ENCODE assay signal across 2 cellular contexts in the genomic region with DNA sequence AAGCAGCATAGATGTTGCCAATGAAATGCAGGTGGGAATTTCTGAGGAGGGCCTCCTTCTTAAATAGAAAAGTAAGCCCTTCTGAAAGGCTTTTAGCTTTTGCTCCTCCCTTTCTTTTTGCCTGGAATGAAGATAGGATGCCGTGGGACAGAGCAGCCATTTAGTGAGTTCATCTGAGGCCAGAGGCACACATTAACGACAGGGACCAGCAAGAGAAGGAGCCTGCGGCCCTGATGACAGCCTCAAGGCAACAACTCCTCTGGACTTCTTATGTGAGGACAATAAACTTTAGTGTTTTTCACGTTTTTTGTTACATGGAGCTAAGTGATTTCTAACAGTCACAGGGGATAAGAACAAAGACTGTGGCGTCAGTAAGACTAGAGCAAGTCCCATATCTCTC.
TF ChIP-seq lines count a peak whose summit lies in the region.

No MANE protein-coding gene starts in this region.

TF ChIP-seq in H1, 55 proteins besides CTCF, POLR2A, EP300 and RAD21:
- TF ChIP-seq YY1 (IDR thresholded peaks at IDR 0.05; ENCODE audit: low read depth, low read length) (no peak), SRF (IDR thresholded peaks at IDR 0.05; ENCODE audit: low read depth, low read length) (no peak), SAP30 (IDR thresholded peaks at IDR 0.05; ENCODE audit: insufficient read depth, insufficient replicate concordance, low read length) (no peak), JUN (IDR thresholded peaks at IDR 0.05; ENCODE audit: low read depth, low read length) (no peak), BCL11A (IDR thresholded peaks at IDR 0.05; ENCODE audit: low read depth in 2 of 2, low read length in 2 of 2) (no peak), POLR2AphosphoS5 (IDR thresholded peaks at IDR 0.05; ENCODE audit: low read depth, low read length) (no peak), SIRT6 (IDR thresholded peaks at IDR 0.05; ENCODE audit: low read length) (no peak)
- TF ChIP-seq, protein P1, sequence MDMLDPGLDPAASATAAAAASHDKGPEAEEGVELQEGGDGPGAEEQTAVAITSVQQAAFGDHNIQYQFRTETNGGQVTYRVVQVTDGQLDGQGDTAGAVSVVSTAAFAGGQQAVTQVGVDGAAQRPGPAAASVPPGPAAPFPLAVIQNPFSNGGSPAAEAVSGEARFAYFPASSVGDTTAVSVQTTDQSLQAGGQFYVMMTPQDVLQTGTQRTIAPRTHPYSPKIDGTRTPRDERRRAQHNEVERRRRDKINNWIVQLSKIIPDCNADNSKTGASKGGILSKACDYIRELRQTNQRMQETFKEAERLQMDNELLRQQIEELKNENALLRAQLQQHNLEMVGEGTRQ (IDR thresholded peaks at IDR 0.05; ENCODE audit: low read length), result no peak
- TF ChIP-seq, protein P2, sequence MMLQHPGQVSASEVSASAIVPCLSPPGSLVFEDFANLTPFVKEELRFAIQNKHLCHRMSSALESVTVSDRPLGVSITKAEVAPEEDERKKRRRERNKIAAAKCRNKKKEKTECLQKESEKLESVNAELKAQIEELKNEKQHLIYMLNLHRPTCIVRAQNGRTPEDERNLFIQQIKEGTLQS (IDR thresholded peaks at IDR 0.05; ENCODE audit: insufficient read depth, low read depth, low read length), result no peak

TF ChIP-seq in GM23338, 12 proteins besides CTCF, POLR2A, EP300 and RAD21:
- TF ChIP-seq JUNB (IDR thresholded peaks at IDR 0.05; ENCODE audit: unreplicated experiment) (no peak), ZNF331 (CRISPR knock-in tag; IDR thresholded peaks at IDR 0.05; ENCODE audit: low read depth) (no peak), EZH2 (IDR thresholded peaks at IDR 0.05; ENCODE audit: low read depth, unreplicated experiment) (no peak), CREB1 (CRISPR knock-in tag; IDR thresholded peaks at IDR 0.05; ENCODE audit: low read depth) (no peak), POLR2AphosphoS5 (IDR thresholded peaks at IDR 0.05; ENCODE audit: low read depth) (no peak), EZH2phosphoT487 (IDR thresholded peaks at IDR 0.05; ENCODE audit: unreplicated experiment) (no peak), NANOG (IDR thresholded peaks at IDR 0.05; ENCODE audit: borderline replicate concordance) (no peak), ZNF114 (CRISPR knock-in tag; IDR thresholded peaks at IDR 0.05) (no peak), REST (IDR thresholded peaks at IDR 0.05; ENCODE audit: unreplicated experiment) (no peak), STAT1 (IDR thresholded peaks at IDR 0.05; ENCODE audit: unreplicated experiment) (no peak), ETS1 (IDR thresholded peaks at IDR 0.05) (no peak)
- TF ChIP-seq, protein P3, sequence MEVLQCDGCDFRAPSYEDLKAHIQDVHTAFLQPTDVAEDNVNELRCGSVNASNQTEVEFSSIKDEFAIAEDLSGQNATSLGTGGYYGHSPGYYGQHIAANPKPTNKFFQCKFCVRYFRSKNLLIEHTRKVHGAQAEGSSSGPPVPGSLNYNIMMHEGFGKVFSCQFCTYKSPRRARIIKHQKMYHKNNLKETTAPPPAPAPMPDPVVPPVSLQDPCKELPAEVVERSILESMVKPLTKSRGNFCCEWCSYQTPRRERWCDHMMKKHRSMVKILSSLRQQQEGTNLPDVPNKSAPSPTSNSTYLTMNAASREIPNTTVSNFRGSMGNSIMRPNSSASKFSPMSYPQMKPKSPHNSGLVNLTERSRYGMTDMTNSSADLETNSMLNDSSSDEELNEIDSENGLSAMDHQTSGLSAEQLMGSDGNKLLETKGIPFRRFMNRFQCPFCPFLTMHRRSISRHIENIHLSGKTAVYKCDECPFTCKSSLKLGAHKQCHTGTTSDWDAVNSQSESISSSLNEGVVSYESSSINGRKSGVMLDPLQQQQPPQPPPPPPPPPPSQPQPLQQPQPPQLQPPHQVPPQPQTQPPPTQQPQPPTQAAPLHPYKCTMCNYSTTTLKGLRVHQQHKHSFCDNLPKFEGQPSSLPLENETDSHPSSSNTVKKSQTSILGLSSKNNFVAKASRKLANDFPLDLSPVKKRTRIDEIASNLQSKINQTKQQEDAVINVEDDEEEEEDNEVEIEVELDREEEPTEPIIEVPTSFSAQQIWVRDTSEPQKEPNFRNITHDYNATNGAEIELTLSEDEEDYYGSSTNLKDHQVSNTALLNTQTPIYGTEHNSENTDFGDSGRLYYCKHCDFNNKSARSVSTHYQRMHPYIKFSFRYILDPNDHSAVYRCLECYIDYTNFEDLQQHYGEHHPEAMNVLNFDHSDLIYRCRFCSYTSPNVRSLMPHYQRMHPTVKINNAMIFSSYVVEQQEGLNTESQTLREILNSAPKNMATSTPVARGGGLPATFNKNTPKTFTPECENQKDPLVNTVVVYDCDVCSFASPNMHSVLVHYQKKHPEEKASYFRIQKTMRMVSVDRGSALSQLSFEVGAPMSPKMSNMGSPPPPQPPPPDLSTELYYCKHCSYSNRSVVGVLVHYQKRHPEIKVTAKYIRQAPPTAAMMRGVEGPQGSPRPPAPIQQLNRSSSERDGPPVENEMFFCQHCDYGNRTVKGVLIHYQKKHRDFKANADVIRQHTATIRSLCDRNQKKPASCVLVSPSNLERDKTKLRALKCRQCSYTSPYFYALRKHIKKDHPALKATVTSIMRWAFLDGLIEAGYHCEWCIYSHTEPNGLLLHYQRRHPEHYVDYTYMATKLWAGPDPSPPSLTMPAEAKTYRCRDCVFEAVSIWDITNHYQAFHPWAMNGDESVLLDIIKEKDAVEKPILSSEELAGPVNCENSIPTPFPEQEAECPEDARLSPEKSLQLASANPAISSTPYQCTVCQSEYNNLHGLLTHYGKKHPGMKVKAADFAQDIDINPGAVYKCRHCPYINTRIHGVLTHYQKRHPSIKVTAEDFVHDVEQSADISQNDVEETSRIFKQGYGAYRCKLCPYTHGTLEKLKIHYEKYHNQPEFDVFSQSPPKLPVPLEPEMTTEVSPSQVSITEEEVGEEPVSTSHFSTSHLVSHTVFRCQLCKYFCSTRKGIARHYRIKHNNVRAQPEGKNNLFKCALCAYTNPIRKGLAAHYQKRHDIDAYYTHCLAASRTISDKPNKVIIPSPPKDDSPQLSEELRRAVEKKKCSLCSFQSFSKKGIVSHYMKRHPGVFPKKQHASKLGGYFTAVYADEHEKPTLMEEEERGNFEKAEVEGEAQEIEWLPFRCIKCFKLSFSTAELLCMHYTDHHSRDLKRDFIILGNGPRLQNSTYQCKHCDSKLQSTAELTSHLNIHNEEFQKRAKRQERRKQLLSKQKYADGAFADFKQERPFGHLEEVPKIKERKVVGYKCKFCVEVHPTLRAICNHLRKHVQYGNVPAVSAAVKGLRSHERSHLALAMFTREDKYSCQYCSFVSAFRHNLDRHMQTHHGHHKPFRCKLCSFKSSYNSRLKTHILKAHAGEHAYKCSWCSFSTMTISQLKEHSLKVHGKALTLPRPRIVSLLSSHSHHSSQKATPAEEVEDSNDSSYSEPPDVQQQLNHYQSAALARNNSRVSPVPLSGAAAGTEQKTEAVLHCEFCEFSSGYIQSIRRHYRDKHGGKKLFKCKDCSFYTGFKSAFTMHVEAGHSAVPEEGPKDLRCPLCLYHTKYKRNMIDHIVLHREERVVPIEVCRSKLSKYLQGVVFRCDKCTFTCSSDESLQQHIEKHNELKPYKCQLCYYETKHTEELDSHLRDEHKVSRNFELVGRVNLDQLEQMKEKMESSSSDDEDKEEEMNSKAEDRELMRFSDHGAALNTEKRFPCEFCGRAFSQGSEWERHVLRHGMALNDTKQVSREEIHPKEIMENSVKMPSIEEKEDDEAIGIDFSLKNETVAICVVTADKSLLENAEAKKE (CRISPR knock-in tag; IDR thresholded peaks at IDR 0.05), result no peak
